ENCODE assay signal across 9 cellular contexts in genomic region chr6:165850434-165851019, GRCh38.
DNase-seq lines count a peak whose midpoint lies in the region; ATAC-seq and TF ChIP-seq lines count a peak whose summit lies in the region.
"Had no signal": no experiment of that assay in that cellular context is flagged by ENCODE, and none has a peak within 500 bp of the region (broad histone marks: within the 10 kb centered on the region; RNA-seq: fewer than 3 reads in every experiment).

No MANE protein-coding gene starts in this region.

- H3K27me3 Mint-ChIP-seq in T-helper 17 cell: peaks cover 76% of the 10 kb centered on the region

- H3K4me1 ChIP-seq in KMS-11 (ENCODE audit: low read depth, poor library complexity, severe bottlenecking) (no peaks in the 10 kb centered on the region), iPS-18a (ENCODE audit: control insufficient read depth, low read depth, low read length) (peaks cover 9% of the 10 kb centered on the region)

- CTCF ChIA-PET in GM10248 (lab: Yijun Ruan, JAX): interaction anchor here (0.8 to 4.6 kb wide), 13 partner anchors 9 to 412 kb away, joined by 3 to 89 read pairs (median 5); no protein-coding TSS in a partner anchor

- no peak overlapping the region for H3K27ac ChIP-seq in KMS-11
- H3K27ac ChIP-seq in iPS-18a (ENCODE audit: low read length): no peak overlapping the region

- H3K4me3 ChIP-seq in KMS-11 (IDR thresholded peaks at IDR 0.05; ENCODE audit: insufficient read depth, low read depth, low read length) (no peak overlapping the region), astrocyte of the spinal cord (ENCODE audit: low read depth, low read length) (no peak overlapping the region), iPS-18a (ENCODE audit: low read length) (peak overlapping the region; percentile 28)

- H4K20me1 ChIP-seq in KMS-11 (ENCODE audit: insufficient read depth): no peaks in the 10 kb centered on the region

- DNase-seq in GM10248 (ENCODE audit: extremely low spot score): peak; percentile 79
- DNase-seq in T-helper 17 cell: peak in 2 of 3 donors; percentile 29 to 38
- peak; percentile 56 for DNase-seq in astrocyte of the spinal cord (ENCODE audit: low read depth, low spot score)
- DNase-seq in smooth muscle cell of the brain vasculature (ENCODE audit: low read depth, low spot score): peak; percentile 29
- DNase-seq in NCI-H1436 treated with DMSO at 0.1 percent for 48 hours (lab: John Stamatoyannopoulos, UW): no peak

- H3K9ac ChIP-seq in KMS-11 (no peak overlapping the region), iPS-18a (ENCODE audit: low read length) (no peak overlapping the region)

- POLR2A ChIA-PET in GM10248 (lab: Yijun Ruan, JAX): no interaction called here

- ATAC-seq in GM21717 (IDR thresholded peaks at IDR 0.05; ENCODE audit: unreplicated experiment): peak; percentile 90
- ATAC-seq in T-helper 17 cell: peak; percentile 66
- ATAC-seq: left colon had no signal

- H2AFZ ChIP-seq in KMS-11 (ENCODE audit: low read depth): no peak overlapping the region

- in situ Hi-C loops in astrocyte of the spinal cord (cut with HindIII; ENCODE audit: low sequenced_read_pairs): no loop called here

- TF ChIP-seq CTCF in GM10248 (IDR thresholded peaks at IDR 0.05; ENCODE audit: control extremely low read depth, extremely low read depth, low read depth, missing control alignments) (peak; percentile 98), KMS-11 (conservative IDR thresholded peaks at IDR 0.05; ENCODE audit: low read depth, low read length) (peak; percentile 82), astrocyte of the spinal cord (IDR thresholded peaks at IDR 0.05; ENCODE audit: low read depth, low read length) (peak; percentile 100)

- no peak overlapping the region for H3K27ac Mint-ChIP-seq in T-helper 17 cell

- H3K27me3 ChIP-seq in KMS-11 (ENCODE audit: insufficient read depth, low read depth) (no peaks in the 10 kb centered on the region), iPS-18a (ENCODE audit: control insufficient read depth, insufficient read depth, low read length) (peaks cover 19% of the 10 kb centered on the region)

- peaks cover 4% of the 10 kb centered on the region for H3K4me1 Mint-ChIP-seq in T-helper 17 cell

- no peak overlapping the region for H3K4me2 ChIP-seq in KMS-11

- no peak overlapping the region for H3K4me3 Mint-ChIP-seq in T-helper 17 cell

- no peaks in the 10 kb centered on the region for H3K9me3 ChIP-seq in T-helper 17 cell (ENCODE audit: control insufficient read depth, low read length, poor library complexity, severe bottlenecking)
- H3K9me3 ChIP-seq in iPS-18a (ENCODE audit: control insufficient read depth, low read depth, low read length): no peaks in the 10 kb centered on the region

- no peaks in the 10 kb centered on the region for H3K36me3 Mint-ChIP-seq in T-helper 17 cell (ENCODE audit: low read depth)

- no peaks in the 10 kb centered on the region for H3K79me2 ChIP-seq in KMS-11 (ENCODE audit: insufficient read depth, low read depth)

- H3K36me3 ChIP-seq in KMS-11 (ENCODE audit: insufficient read depth): no peaks in the 10 kb centered on the region
- H3K36me3 ChIP-seq in iPS-18a (ENCODE audit: control insufficient read depth, low read depth, low read length): no peaks in the 10 kb centered on the region
